In the genomic region with DNA sequence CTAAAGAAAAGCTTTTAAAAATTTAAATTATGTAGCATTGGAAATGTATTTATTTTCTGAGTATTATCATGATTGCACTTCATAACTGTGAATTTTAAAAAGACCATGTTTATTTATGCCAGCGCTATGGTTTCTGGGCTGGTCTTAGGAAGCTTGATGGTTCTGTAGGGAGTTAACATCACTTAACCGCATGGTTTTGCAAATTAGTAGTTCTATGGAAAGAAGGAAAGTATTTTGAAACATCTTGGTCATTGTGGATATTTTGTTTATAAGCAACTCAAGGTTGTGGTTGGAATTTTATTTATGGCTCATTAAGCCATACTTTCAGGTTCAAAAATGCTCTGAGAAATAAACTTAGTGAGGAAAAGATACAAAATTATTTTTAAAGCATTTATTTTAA, we compare ENCODE assay signal across 16 cellular contexts.
DNase-seq lines count a peak whose midpoint lies in the region; ATAC-seq and TF ChIP-seq lines count a peak whose summit lies in the region.
"Had no signal": no experiment of that assay in that cellular context is flagged by ENCODE, and none has a peak within 500 bp of the region (broad histone marks: within the 10 kb centered on the region; RNA-seq: fewer than 3 reads in every experiment).

No MANE protein-coding gene starts in this region.

- in situ Hi-C loops in transverse colon (cut with MboI; ENCODE audit: low pct_ligation_motif_present in 1 of 4, low pct_unique_long_range_greater_than_20kb in 1 of 4, low sequenced_read_pairs in 3 of 4) = no loop called here

- DNase-seq in WTC11 (ENCODE audit: low spot score) (no peak), fibroblast of gingiva (ENCODE audit: low read depth) (peak; percentile 57), stromal cell of bone marrow (ENCODE audit: low read depth) (peak; percentile 3), transverse colon (no peak), NCI-H1694 treated with DMSO at 0.1 percent for 48 hours (lab: John Stamatoyannopoulos, UW) (no peak)
- DNase-seq in naive thymus-derived CD8-positive, alpha-beta T cell = no peak
- DNase-seq: CD8-positive, alpha-beta memory T cell; DMS79 treated with DMSO at 0.1 percent for 48 hours; NCI-H1417 treated with DMSO at 0.1 percent for 48 hours; NCI-H2029 treated with DMSO at 0.1 percent for 48 hours; NCI-H2171; NCI-H526; SJCRH30 had no signal

- POLR2A ChIA-PET in WTC11 (lab: Charles Lee) = no interaction called here
- POLR2A ChIA-PET in naive thymus-derived CD8-positive, alpha-beta T cell (lab: Charles Lee) = no interaction called here

- peaks cover 38% of the 10 kb centered on the region for H3K4me1 Mint-ChIP-seq in WTC11
- H3K4me1 Mint-ChIP-seq in naive thymus-derived CD8-positive, alpha-beta T cell = no peaks in the 10 kb centered on the region
- H3K4me1 Mint-ChIP-seq: CD8-positive, alpha-beta memory T cell had no signal

- H3K9ac ChIP-seq in HUES64 (ENCODE audit: low read depth, low read length) = no peak overlapping the region
- H3K9ac ChIP-seq: BLaER1 treated with 17β-estradiol and CSF1 and Interleukin-3, amounts not matched to agents 10 nM and 100 nM had no signal

- H3K4me1 ChIP-seq in HUES64 (ENCODE audit: insufficient read depth, low read length) (peaks cover 33% of the 10 kb centered on the region), transverse colon (no peaks in the 10 kb centered on the region)
- H3K4me1 ChIP-seq: SJCRH30 had no signal

- H3K9me3 Mint-ChIP-seq in WTC11 = no peaks in the 10 kb centered on the region
- H3K9me3 Mint-ChIP-seq in naive thymus-derived CD8-positive, alpha-beta T cell = peaks cover 0 to 4% (median 0%) of the 10 kb centered on the region in 9 donors

- H3K36me3 ChIP-seq in HUES64 (ENCODE audit: insufficient read depth, low read length) (no peaks in the 10 kb centered on the region), transverse colon (no peaks in the 10 kb centered on the region)
- H3K36me3 ChIP-seq: BLaER1 treated with 17β-estradiol and CSF1 and Interleukin-3, amounts not matched to agents 10 nM and 100 nM; SJCRH30 had no signal

- CTCF ChIA-PET in WTC11 (lab: Charles Lee) = interaction anchor here (0.9 kb wide), 1 partner anchor 421 kb away, joined by 3 read pairs; no protein-coding TSS in a partner anchor

- TF ChIP-seq EP300 in transverse colon (IDR thresholded peaks at IDR 0.05; ENCODE audit: low read depth) = no peak

- no peaks in the 10 kb centered on the region for H3K27me3 ChIP-seq in HUES64 (ENCODE audit: insufficient read depth, low read length)
- H3K27me3 ChIP-seq in transverse colon = no peaks in the 10 kb centered on the region
- H3K27me3 ChIP-seq: BLaER1 treated with 17β-estradiol and CSF1 and Interleukin-3, amounts not matched to agents 10 nM and 100 nM; SJCRH30 had no signal

- no peak for TF ChIP-seq CTCF in WTC11 (IDR thresholded peaks at IDR 0.05)
- no peak for TF ChIP-seq CTCF in transverse colon (IDR thresholded peaks at IDR 0.05)

- WGBS in HUES64 = 70% methylated on average over 2 of the region's 2 CpGs
- 79 to 84% methylated on average over 2 of the region's 2 CpGs for WGBS in transverse colon (ENCODE audit: low coverage in 1 of 2), 2 donors

- H3K4me3 Mint-ChIP-seq in WTC11 = 0 out of 2 replicates have a peak overlapping the region, but pooled peaks have one; percentile 14
- no peak overlapping the region for H3K4me3 Mint-ChIP-seq in naive thymus-derived CD8-positive, alpha-beta T cell
- H3K4me3 Mint-ChIP-seq: CD8-positive, alpha-beta memory T cell had no signal

- H3K9me3 ChIP-seq in HUES64 (ENCODE audit: insufficient read depth, low read depth, low read length) (no peaks in the 10 kb centered on the region), transverse colon (no peaks in the 10 kb centered on the region)
- H3K9me3 ChIP-seq: BLaER1 treated with 17β-estradiol and CSF1 and Interleukin-3, amounts not matched to agents 10 nM and 100 nM; SJCRH30 had no signal

- H3K27me3 Mint-ChIP-seq in WTC11 (ENCODE audit: low read depth) = no peaks in the 10 kb centered on the region
- peaks cover 0 to 2% (median 0%) of the 10 kb centered on the region in 5 donors for H3K27me3 Mint-ChIP-seq in naive thymus-derived CD8-positive, alpha-beta T cell

- ATAC-seq in WTC11 = no peak; the same call in 1 of the 2 replicates
- no peak for ATAC-seq in naive thymus-derived CD8-positive, alpha-beta T cell
- ATAC-seq: K562 had no signal

- peak overlapping the region; percentile 97 for H3K27ac Mint-ChIP-seq in WTC11
- H3K27ac Mint-ChIP-seq in naive thymus-derived CD8-positive, alpha-beta T cell = no peak overlapping the region
- H3K27ac Mint-ChIP-seq: CD8-positive, alpha-beta memory T cell had no signal

- no peaks in the 10 kb centered on the region for H3K36me3 Mint-ChIP-seq in WTC11
- H3K36me3 Mint-ChIP-seq in naive thymus-derived CD8-positive, alpha-beta T cell = no peaks in the 10 kb centered on the region
- H3K36me3 Mint-ChIP-seq: CD8-positive, alpha-beta memory T cell had no signal

- intact Hi-C loops in transverse colon (cut with DNase I; ENCODE audit: low total_unique reads) = loop anchor here (2.0 kb wide), 1 partner anchor 15 kb away; no protein-coding TSS in a partner anchor

- H3K27ac ChIP-seq in HUES64 (ENCODE audit: low read depth, low read length) (peak overlapping the region; percentile 73), transverse colon (no peak overlapping the region)
- H3K27ac ChIP-seq: BLaER1 treated with 17β-estradiol and CSF1 and Interleukin-3, amounts not matched to agents 10 nM and 100 nM; SJCRH30 had no signal

- 0 out of 2 replicates have a peak overlapping the region, but pooled peaks have one; percentile 12 for H3K4me3 ChIP-seq in HUES64 (ENCODE audit: low read length)
- no peak overlapping the region for H3K4me3 ChIP-seq in transverse colon
- H3K4me3 ChIP-seq: BLaER1 treated with 17β-estradiol and CSF1 and Interleukin-3, amounts not matched to agents 10 nM and 100 nM; K562; SJCRH30 had no signal

- TF ChIP-seq POLR2A in transverse colon (IDR thresholded peaks at IDR 0.05) = no peak

TF ChIP-seq in WTC11, 78 proteins besides CTCF, POLR2A, EP300 and RAD21 (continues in another document):
- TF ChIP-seq MYBL2 (CRISPR knock-in tag; IDR thresholded peaks at IDR 0.05) = no peak
- TF ChIP-seq, protein P1, sequence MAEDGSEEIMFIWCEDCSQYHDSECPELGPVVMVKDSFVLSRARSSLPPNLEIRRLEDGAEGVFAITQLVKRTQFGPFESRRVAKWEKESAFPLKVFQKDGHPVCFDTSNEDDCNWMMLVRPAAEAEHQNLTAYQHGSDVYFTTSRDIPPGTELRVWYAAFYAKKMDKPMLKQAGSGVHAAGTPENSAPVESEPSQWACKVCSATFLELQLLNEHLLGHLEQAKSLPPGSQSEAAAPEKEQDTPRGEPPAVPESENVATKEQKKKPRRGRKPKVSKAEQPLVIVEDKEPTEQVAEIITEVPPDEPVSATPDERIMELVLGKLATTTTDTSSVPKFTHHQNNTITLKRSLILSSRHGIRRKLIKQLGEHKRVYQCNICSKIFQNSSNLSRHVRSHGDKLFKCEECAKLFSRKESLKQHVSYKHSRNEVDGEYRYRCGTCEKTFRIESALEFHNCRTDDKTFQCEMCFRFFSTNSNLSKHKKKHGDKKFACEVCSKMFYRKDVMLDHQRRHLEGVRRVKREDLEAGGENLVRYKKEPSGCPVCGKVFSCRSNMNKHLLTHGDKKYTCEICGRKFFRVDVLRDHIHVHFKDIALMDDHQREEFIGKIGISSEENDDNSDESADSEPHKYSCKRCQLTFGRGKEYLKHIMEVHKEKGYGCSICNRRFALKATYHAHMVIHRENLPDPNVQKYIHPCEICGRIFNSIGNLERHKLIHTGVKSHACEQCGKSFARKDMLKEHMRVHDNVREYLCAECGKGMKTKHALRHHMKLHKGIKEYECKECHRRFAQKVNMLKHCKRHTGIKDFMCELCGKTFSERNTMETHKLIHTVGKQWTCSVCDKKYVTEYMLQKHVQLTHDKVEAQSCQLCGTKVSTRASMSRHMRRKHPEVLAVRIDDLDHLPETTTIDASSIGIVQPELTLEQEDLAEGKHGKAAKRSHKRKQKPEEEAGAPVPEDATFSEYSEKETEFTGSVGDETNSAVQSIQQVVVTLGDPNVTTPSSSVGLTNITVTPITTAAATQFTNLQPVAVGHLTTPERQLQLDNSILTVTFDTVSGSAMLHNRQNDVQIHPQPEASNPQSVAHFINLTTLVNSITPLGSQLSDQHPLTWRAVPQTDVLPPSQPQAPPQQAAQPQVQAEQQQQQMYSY (CRISPR knock-in tag; IDR thresholded peaks at IDR 0.05) = no peak
- TF ChIP-seq TCF7 (CRISPR knock-in tag; IDR thresholded peaks at IDR 0.05; ENCODE audit: low read depth) = no peak
- TF ChIP-seq TP53 (CRISPR knock-in tag; IDR thresholded peaks at IDR 0.05) = no peak
- no peak for TF ChIP-seq SMAD4 (CRISPR knock-in tag; IDR thresholded peaks at IDR 0.05)
- TF ChIP-seq, protein P2, sequence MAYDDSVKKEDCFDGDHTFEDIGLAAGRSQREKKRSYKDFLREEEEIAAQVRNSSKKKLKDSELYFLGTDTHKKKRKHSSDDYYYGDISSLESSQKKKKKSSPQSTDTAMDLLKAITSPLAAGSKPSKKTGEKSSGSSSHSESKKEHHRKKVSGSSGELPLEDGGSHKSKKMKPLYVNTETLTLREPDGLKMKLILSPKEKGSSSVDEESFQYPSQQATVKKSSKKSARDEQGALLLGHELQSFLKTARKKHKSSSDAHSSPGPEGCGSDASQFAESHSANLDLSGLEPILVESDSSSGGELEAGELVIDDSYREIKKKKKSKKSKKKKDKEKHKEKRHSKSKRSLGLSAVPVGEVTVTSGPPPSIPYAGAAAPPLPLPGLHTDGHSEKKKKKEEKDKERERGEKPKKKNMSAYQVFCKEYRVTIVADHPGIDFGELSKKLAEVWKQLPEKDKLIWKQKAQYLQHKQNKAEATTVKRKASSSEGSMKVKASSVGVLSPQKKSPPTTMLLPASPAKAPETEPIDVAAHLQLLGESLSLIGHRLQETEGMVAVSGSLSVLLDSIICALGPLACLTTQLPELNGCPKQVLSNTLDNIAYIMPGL (CRISPR knock-in tag; IDR thresholded peaks at IDR 0.05) = no peak

Comparison
In these comparisons a context has a peak if more than half of its experiments do, and no peak if none do; other contexts are left out.
1. DNase-seq: peak in fibroblast of gingiva (single experiment) and stromal cell of bone marrow (single experiment); none in WTC11 (single experiment), transverse colon (single experiment), naive thymus-derived CD8-positive, alpha-beta T cell (0 of 10) and NCI-H1694 treated with DMSO at 0.1 percent for 48 hours (single experiment).